ENCODE assay signal across 9 cellular contexts in genomic region chr1:230073371-230074035, GRCh38. TPM values are rescaled to one million over a fixed set of nuclear protein-coding genes. Genes with fewer than 3 reads are reported as not detected.
DNase-seq lines count a peak whose midpoint lies in the region; ATAC-seq, FAIRE-seq and TF ChIP-seq lines count a peak whose summit lies in the region.
"Had no signal": no experiment of that assay in that cellular context is flagged by ENCODE, and none has a peak within 500 bp of the region (broad histone marks: within the 10 kb centered on the region; RNA-seq: fewer than 3 reads in every experiment).

No MANE protein-coding gene starts in this region.

- FAIRE-seq in GM12878 (lab: Jason Lieb, UNC), result no peak

- TF ChIP-seq EP300 in GM12878 (IDR thresholded peaks at IDR 0.05; ENCODE audit: borderline replicate concordance in 1 of 2, control insufficient read depth in 1 of 2, low read depth in 2 of 2, low read length in 2 of 2), result no peak

- H2AFZ ChIP-seq in ACC112 (ENCODE audit: low read length, unreplicated experiment) (no peak overlapping the region), GM12878 (ENCODE audit: control insufficient read depth, low read depth, low read length) (no peak overlapping the region), MM.1S (ENCODE audit: low read length) (no peak overlapping the region)

- POLR2A ChIA-PET in HEK293T (lab: Yijun Ruan, JAX), result no interaction called here
- POLR2A ChIA-PET in GM12878 (lab: Charles Lee), result interaction anchor here (0.7 to 1.0 kb wide), 2 partner anchors 12 to 100 kb away, joined by 3 read pairs; no protein-coding TSS in a partner anchor

- peaks cover 99% of the 10 kb centered on the region for H3K79me2 ChIP-seq in ACC112 (ENCODE audit: control insufficient read depth, insufficient read depth, low read length, unreplicated experiment)
- peaks cover 57% of the 10 kb centered on the region for H3K79me2 ChIP-seq in GM12878 (ENCODE audit: control insufficient read depth, insufficient read depth, low read length)
- H3K79me2 ChIP-seq in MM.1S (ENCODE audit: low read length), result peaks cover 100% of the 10 kb centered on the region

- RAD21 ChIA-PET in GM12878 (lab: Charles Lee; ENCODE audit: unreplicated experiment), result interaction anchor here (0.8 to 1.9 kb wide), 3 partner anchors 31 to 162 kb away, joined by 3 to 6 read pairs (median 5); no protein-coding TSS in a partner anchor

- CTCF ChIA-PET in HEK293T (lab: Yijun Ruan, JAX) (no interaction called here), GM12878 (lab: Yijun Ruan, JAX) (interaction anchor here (0.6 to 1.5 kb wide), 5 partner anchors 12 to 122 kb away, joined by 3 to 6 read pairs (median 3); no protein-coding TSS in a partner anchor)

- H3K36me3 ChIP-seq in ACC112 (ENCODE audit: insufficient read depth, low read length), result no peaks in the 10 kb centered on the region; the same call in 1 of the 2 replicates
- 0 out of 4 replicates have a peak, but pooled peaks cover 0 to 6% of the 10 kb centered on the region in 2 experiments for H3K36me3 ChIP-seq in GM12878 (ENCODE audit: control insufficient read depth in 2 of 2, insufficient read depth in 2 of 2, low read length in 1 of 2)
- H3K36me3 ChIP-seq in MM.1S (replicated peaks; ENCODE audit: insufficient read depth, low read length), result no peaks in the 10 kb centered on the region

- no TSS peak for BruUV-seq in GM12878 (replicated peaks; lab: Mats Ljungman, UMichigan)

- H3K27ac ChIP-seq in ACC112 (ENCODE audit: low read depth, low read length) (peak overlapping the region; percentile 81), GM12878 (ENCODE audit: control insufficient read depth, insufficient read depth) (no peak overlapping the region), layer of hippocampus (ENCODE audit: low read depth, low read length) (peak overlapping the region; percentile 30), MM.1S (ENCODE audit: low read length) (no peak overlapping the region)

- in situ Hi-C loops in GM12878 (cut with MboI), result no loop called here

- H3K27me3 ChIP-seq in ACC112 (ENCODE audit: insufficient read depth, low read length), result no peaks in the 10 kb centered on the region
- no peaks in the 10 kb centered on the region for H3K27me3 ChIP-seq in GM12878 (replicated peaks in 1 of 2; ENCODE audit: control insufficient read depth in 2 of 2, insufficient read depth in 2 of 2, low read length in 1 of 2)
- no peaks in the 10 kb centered on the region for H3K27me3 ChIP-seq in layer of hippocampus (ENCODE audit: control insufficient read depth, insufficient read depth, low read length)
- H3K27me3 ChIP-seq in MM.1S (replicated peaks; ENCODE audit: insufficient read depth, low read length), result no peaks in the 10 kb centered on the region

- H3K4me3 ChIP-seq in ACC112 (ENCODE audit: low read depth, low read length) (peak overlapping the region; percentile 13; the same call in 1 of the 2 replicates), GM12878 (no peak overlapping the region), MM.1S (ENCODE audit: low read length) (no peak overlapping the region)

- ATAC-seq in GM12878, result peak; percentile 12; the same call in 1 of the 3 replicates

- H3K9me2 ChIP-seq in MM.1S (replicated peaks; ENCODE audit: insufficient read depth, low read length), result no peaks in the 10 kb centered on the region

- H3K4me1 ChIP-seq in ACC112 (ENCODE audit: control insufficient read depth, insufficient read depth, low read length, unreplicated experiment) (peaks cover 53% of the 10 kb centered on the region), GM12878 (ENCODE audit: control insufficient read depth, insufficient read depth, low read length) (no peaks in the 10 kb centered on the region; the same call in 1 of the 2 replicates), MM.1S (ENCODE audit: low read length) (0 out of 2 replicates have a peak, but pooled peaks cover 6% of the 10 kb centered on the region)

- H3K9me3 ChIP-seq in GM12878 (replicated peaks; ENCODE audit: control insufficient read depth, insufficient read depth, low read length) (no peaks in the 10 kb centered on the region), MM.1S (replicated peaks; ENCODE audit: insufficient read depth, low read length) (no peaks in the 10 kb centered on the region)

- WGBS in GM12878 (ENCODE audit: insufficient coverage, insufficient replicate concordance, low lambda C conversion rate, missing lambda C conversion rate), result 84% methylated on average over 4 of the region's 4 CpGs

- intact Hi-C loops in GM12878 (cut with micrococcal nuclease; ENCODE audit: unreplicated experiment), result loop anchor here (10.0 kb wide), 1 partner anchor 519 kb away; the partner anchor contains the start of gene ABCB10

- H3K4me2 ChIP-seq in GM12878 (ENCODE audit: control insufficient read depth, insufficient read depth), result no peak overlapping the region
- no peak overlapping the region for H3K4me2 ChIP-seq in MM.1S (ENCODE audit: low read depth, low read length)

- SMC1A ChIA-PET in GM12878 (lab: Charles Lee; ENCODE audit: uncharacterized antibody, unreplicated experiment), result interaction anchor here (0.6 to 1.2 kb wide), 2 partner anchors 113 to 580 kb away, joined by 3 read pairs; no protein-coding TSS in a partner anchor

- H4K20me1 ChIP-seq in GM12878 (ENCODE audit: control insufficient read depth, insufficient read depth) (peaks cover 3% of the 10 kb centered on the region), MM.1S (ENCODE audit: insufficient read depth, low read length) (peaks cover 12% of the 10 kb centered on the region; the same call in 1 of the 2 replicates)

- no peak for TF ChIP-seq RAD21 in GM12878 (IDR thresholded peaks at IDR 0.05; ENCODE audit: insufficient read depth, low read depth, low read length)

- TF ChIP-seq POLR2A in GM12878 (IDR thresholded peaks at IDR 0.05; ENCODE audit: low read depth, low read length), result no peak

- DNase-seq in HEK293T (ENCODE audit: extremely low spot score) (no peak), GM12878 (ENCODE audit: low read depth, low spot score) (no peak), NCI-H1694 treated with DMSO at 0.1 percent for 48 hours (lab: John Stamatoyannopoulos, UW) (no peak), NCI-H774 (lab: John Stamatoyannopoulos, UW) (no peak), MM.1S (no peak), DMS53 treated with DMSO at 0.1 percent for 48 hours (lab: John Stamatoyannopoulos, UW; ENCODE audit: unreplicated experiment) (no peak)
- DNase-seq: NCI-H510A treated with DMSO at 0.1 percent for 48 hours had no signal

- H3F3A ChIP-seq in MM.1S (ENCODE audit: insufficient read depth, low read length), result peaks cover 4% of the 10 kb centered on the region

- no peak for TF ChIP-seq CTCF in GM12878 (IDR thresholded peaks at IDR 0.05 in 2 of 3, conservative IDR thresholded peaks at IDR 0.05 in 1 of 3; ENCODE audit: control insufficient read depth in 2 of 3, extremely low read depth in 1 of 3, insufficient read depth in 1 of 3, low read depth in 3 of 3, low read length in 3 of 3)
- no peak for TF ChIP-seq CTCF in MM.1S (IDR thresholded peaks at IDR 0.05; ENCODE audit: low read length)

- H3K9ac ChIP-seq in GM12878 (ENCODE audit: control insufficient read depth, insufficient read depth, low read length) (no peak overlapping the region), MM.1S (ENCODE audit: low read length) (no peak overlapping the region)

TF ChIP-seq in HEK293T, 16 proteins besides CTCF, POLR2A, EP300 and RAD21 (continues in another document):
- TF ChIP-seq BHLHE40 (IDR thresholded peaks at IDR 0.05; ENCODE audit: borderline replicate concordance) (no peak), PKNOX1 (IDR thresholded peaks at IDR 0.05) (peak; percentile 74), LEF1 (IDR thresholded peaks at IDR 0.05; ENCODE audit: borderline replicate concordance) (no peak), FOXM1 (IDR thresholded peaks at IDR 0.05; ENCODE audit: borderline replicate concordance) (no peak)

TF ChIP-seq in GM12878, 131 proteins besides CTCF, POLR2A, EP300 and RAD21:
- TF ChIP-seq ZSCAN29 (IDR thresholded peaks at IDR 0.05) (no peak), BRCA1 (IDR thresholded peaks at IDR 0.05; ENCODE audit: low read depth, low read length) (no peak), NR2F1 (conservative IDR thresholded peaks at IDR 0.05) (no peak), ZBED1 (IDR thresholded peaks at IDR 0.05; ENCODE audit: borderline replicate concordance) (no peak), MTA3 (IDR thresholded peaks at IDR 0.05; ENCODE audit: borderline replicate concordance, low read length) (no peak), ZZZ3 (IDR thresholded peaks at IDR 0.05; ENCODE audit: control insufficient read depth, insufficient read length, low read depth) (no peak), SREBF2 (IDR thresholded peaks at IDR 0.05; ENCODE audit: low read length) (no peak)

RNA-seq across cellular contexts. Expression of gene GALNT2, which starts 6.5 kb away (rescaled TPM):
- total RNA-seq in GM12878 (2013; cell fraction: nucleolus; rRNA removed), result 73.1 and 76.8 TPM in 2 replicates
- total RNA-seq in GM12878 (2014; rRNA removed), result 12.6 and 14.0 TPM in 2 replicates
- 11.8 and 13.2 TPM in 2 replicates for total RNA-seq in GM12878 (2014; rRNA removed; fragmentation: Illumina TruSeq; extraction: Trizol)
- 27.7 and 29.7 TPM in 2 replicates for total RNA-seq in GM12878 (2021)
- 13.3 TPM for polyA plus RNA-seq in GM12878 (2011; ENCODE audit: low read depth)
- 19.3 and 21.3 TPM in 2 replicates for polyA plus RNA-seq in GM12878 (2011; rRNA removed)
- 30.2 and 30.3 TPM in 2 replicates for polyA plus RNA-seq in GM12878 (2011; cell fraction: cytosol; rRNA removed)
- 28.2 and 29.3 TPM in 2 replicates for polyA plus RNA-seq in GM12878 (2011; cell fraction: nucleus; rRNA removed)
- polyA plus RNA-seq in GM12878 (2012), result 26.0 and 28.9 TPM in 2 replicates
- polyA plus RNA-seq in GM12878 (2014; fragmentation: Illumina TruSeq; extraction: Trizol), result 7.2 and 12.8 TPM in 2 replicates
- 1 to 10 TPM in 1 of 2 experiments, under 1 TPM in 1; 0.52 to 1.2 TPM for polyA plus RNA-seq in GM12878 (2014; fragmentation: Nextera tagmentation; extraction: Ambion mirVana)
- 19.4 and 20.4 TPM in 2 replicates for polyA plus RNA-seq in GM12878 (2014; rRNA removed)
- 10 to 100 TPM; 22.6 to 23.5 TPM for polyA plus RNA-seq in GM12878 (2016; fragmentation: Nextera tagmentation; extraction: Ambion mirVana)
- polyA minus RNA-seq in GM12878 (2011; rRNA and poly(A)+ RNA removed), result 20.6 and 33.0 TPM in 2 replicates
- polyA minus RNA-seq in GM12878 (2011; cell fraction: cytosol; rRNA and poly(A)+ RNA removed), result 10.5 and 11.9 TPM in 2 replicates
- polyA minus RNA-seq in GM12878 (2011; cell fraction: nucleus; rRNA and poly(A)+ RNA removed), result 16.3 and 27.4 TPM in 2 replicates

Comparison
In these comparisons a context has a peak if more than half of its experiments do, and no peak if none do; other contexts are left out.
1. H3K27ac ChIP-seq: peak in ACC112 (single experiment) and layer of hippocampus (single experiment); none in GM12878 (single experiment) and MM.1S (single experiment).